ENCODE assay signal across 20 cellular contexts in the genomic region with DNA sequence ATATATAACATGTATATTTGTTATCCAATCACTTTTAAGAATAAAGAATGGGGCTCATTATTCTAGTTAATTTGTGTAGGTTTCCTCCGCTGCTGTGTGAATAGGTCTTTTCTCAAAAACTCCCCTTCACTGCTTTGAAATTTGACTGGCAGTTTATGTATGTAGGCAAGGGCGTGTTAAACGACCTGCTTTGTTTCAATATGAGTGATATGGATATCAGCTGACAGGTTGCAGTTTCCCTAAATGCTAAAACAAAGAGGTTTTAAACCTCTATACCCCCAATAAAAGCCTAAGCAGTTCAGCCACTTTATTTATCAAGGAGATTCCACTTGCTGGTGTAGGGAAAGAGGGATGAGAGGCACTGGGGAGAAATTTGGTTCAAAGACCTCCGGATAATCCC.
DNase-seq lines count a peak whose midpoint lies in the region; ATAC-seq, FAIRE-seq and TF ChIP-seq lines count a peak whose summit lies in the region.
"Had no signal": no experiment of that assay in that cellular context is flagged by ENCODE, and none has a peak within 500 bp of the region (broad histone marks: within the 10 kb centered on the region; RNA-seq: fewer than 3 reads in every experiment).

No MANE protein-coding gene starts in this region.

- CTCF ChIA-PET in GM10248 (lab: Yijun Ruan, JAX): no interaction called here

- 64 to 78% (median 67%) methylated on average over 4 of the region's 4 CpGs for WGBS in small intestine, 3 donors
- WGBS in smooth muscle cell (ENCODE audit: low lambda C conversion rate): 73% methylated on average over 4 of the region's 4 CpGs

- in situ Hi-C loops in gastrocnemius medialis (cut with MboI; ENCODE audit: low sequenced_read_pairs in 4 of 4): no loop called here

- H3K27ac ChIP-seq in small intestine (ENCODE audit: low read depth in 1 of 2, low read length in 1 of 2): no peak overlapping the region
- no peak overlapping the region for H3K27ac ChIP-seq in gastrocnemius medialis
- H3K27ac ChIP-seq in smooth muscle cell (ENCODE audit: low read depth): no peak overlapping the region
- H3K27ac ChIP-seq: hepatocyte, neutrophil, right atrium auricular region had no signal

- H3K4me3 ChIP-seq in small intestine (ENCODE audit: low read depth in 1 of 2, low read length in 2 of 2) (no peak overlapping the region), gastrocnemius medialis (no peak overlapping the region), smooth muscle cell (no peak overlapping the region)
- H3K4me3 ChIP-seq: hepatocyte, K562, mucosa of descending colon, right atrium auricular region had no signal

- H3K9ac ChIP-seq in smooth muscle cell (ENCODE audit: low read depth): no peak overlapping the region

- H3K4me1 Mint-ChIP-seq in stimulated activated effector memory CD8-positive, alpha-beta T cell treated with anti-CD3 and anti-CD28 coated beads, Interleukin-12 subunit alpha, Interleukin-12 subunit beta, amount 100 ng/mL, for 72 hours: no peaks in the 10 kb centered on the region

- H3K27ac Mint-ChIP-seq in stimulated activated effector memory CD8-positive, alpha-beta T cell treated with anti-CD3 and anti-CD28 coated beads, Interleukin-12 subunit alpha, Interleukin-12 subunit beta, amount 100 ng/mL, for 72 hours: no peak overlapping the region
- H3K27ac Mint-ChIP-seq: activated T-cell treated with anti-CD3 and anti-CD28 coated beads, Interleukin-2, amount 50 U/mL, for 72 hours had no signal

- ATAC-seq in GM18868 (IDR thresholded peaks at IDR 0.05; ENCODE audit: unreplicated experiment) (peak; percentile 92), GM21576 (IDR thresholded peaks at IDR 0.05; ENCODE audit: unreplicated experiment) (peak; percentile 89), HG03159 (IDR thresholded peaks at IDR 0.05; ENCODE audit: unreplicated experiment) (peak; percentile 84), gastrocnemius medialis (no peak)
- no peak for ATAC-seq in stimulated activated effector memory CD8-positive, alpha-beta T cell treated with anti-CD3 and anti-CD28 coated beads, Interleukin-12 subunit alpha, Interleukin-12 subunit beta, amount 100 ng/mL, for 72 hours
- ATAC-seq: activated T-cell treated with anti-CD3 and anti-CD28 coated beads, Interleukin-2, amount 50 U/mL, for 72 hours; K562; mucosa of descending colon had no signal

- no peaks in the 10 kb centered on the region for H3F3A ChIP-seq in smooth muscle cell (ENCODE audit: low read depth)

- no peaks in the 10 kb centered on the region for H3K27me3 ChIP-seq in small intestine (ENCODE audit: control insufficient read depth in 2 of 2, insufficient read depth in 2 of 2, low read length in 2 of 2)
- H3K27me3 ChIP-seq in gastrocnemius medialis: no peaks in the 10 kb centered on the region
- H3K27me3 ChIP-seq in smooth muscle cell (ENCODE audit: low read depth): no peaks in the 10 kb centered on the region
- H3K27me3 ChIP-seq: hepatocyte, neutrophil, right atrium auricular region had no signal

- POLR2A ChIA-PET in GM10248 (lab: Yijun Ruan, JAX): no interaction called here

- H3K36me3 ChIP-seq in small intestine (ENCODE audit: control insufficient read depth in 2 of 2, insufficient read depth in 2 of 2, low read length in 2 of 2) (no peaks in the 10 kb centered on the region), gastrocnemius medialis (no peaks in the 10 kb centered on the region), smooth muscle cell (ENCODE audit: low read depth) (no peaks in the 10 kb centered on the region)
- H3K36me3 ChIP-seq: neutrophil, right atrium auricular region had no signal

- no peak for TF ChIP-seq POLR2A in gastrocnemius medialis (IDR thresholded peaks at IDR 0.05)

- no peaks in the 10 kb centered on the region for H3K36me3 Mint-ChIP-seq in stimulated activated effector memory CD8-positive, alpha-beta T cell treated with anti-CD3 and anti-CD28 coated beads, Interleukin-12 subunit alpha, Interleukin-12 subunit beta, amount 100 ng/mL, for 72 hours

- DNase-seq in GM10248 (ENCODE audit: extremely low spot score) (peak; percentile 31), small intestine (no peak), gastrocnemius medialis (no peak), smooth muscle cell (lab: John Stamatoyannopoulos, UW; ENCODE audit: unreplicated experiment) (no peak)
- no peak for DNase-seq in stimulated activated effector memory CD8-positive, alpha-beta T cell treated with anti-CD3 and anti-CD28 coated beads, Interleukin-12 subunit alpha, Interleukin-12 subunit beta, amount 100 ng/mL, for 72 hours (ENCODE audit: low spot score in 2 of 2)
- DNase-seq: activated CD4-positive, alpha-beta T cell treated with anti-CD3 and anti-CD28 coated beads, Interleukin-2, amount 50 U/mL, for 4 hours; activated T-cell treated with anti-CD3 and anti-CD28 coated beads, Interleukin-2, amount 50 U/mL, for 72 hours; C1 segment of cervical spinal cord; mucosa of descending colon; NCI-H1048; NCI-H82; SW 1271 had no signal

- intact Hi-C loops in gastrocnemius medialis (cut with DNase I; ENCODE audit: low total_unique reads): no loop called here

- no peak overlapping the region for H2AFZ ChIP-seq in smooth muscle cell (ENCODE audit: low read depth)
- H2AFZ ChIP-seq: hepatocyte had no signal

- H3K9me3 ChIP-seq in small intestine (ENCODE audit: control insufficient read depth, low read depth) (no peaks in the 10 kb centered on the region), gastrocnemius medialis (no peaks in the 10 kb centered on the region), smooth muscle cell (replicated peaks; ENCODE audit: low read depth) (no peaks in the 10 kb centered on the region)
- H3K9me3 ChIP-seq: neutrophil had no signal

- H3K79me2 ChIP-seq in smooth muscle cell (ENCODE audit: low read depth): no peaks in the 10 kb centered on the region
- H3K79me2 ChIP-seq: hepatocyte had no signal

- no peak overlapping the region for H3K4me3 Mint-ChIP-seq in stimulated activated effector memory CD8-positive, alpha-beta T cell treated with anti-CD3 and anti-CD28 coated beads, Interleukin-12 subunit alpha, Interleukin-12 subunit beta, amount 100 ng/mL, for 72 hours
- H3K4me3 Mint-ChIP-seq: activated T-cell treated with anti-CD3 and anti-CD28 coated beads, Interleukin-2, amount 50 U/mL, for 72 hours had no signal

- H4K20me1 ChIP-seq in smooth muscle cell (ENCODE audit: low read depth): no peaks in the 10 kb centered on the region

- no peak for FAIRE-seq in small intestine (lab: Jason Lieb, UNC)
- FAIRE-seq: A204.1, K562 had no signal

- TF ChIP-seq CTCF in GM10248 (IDR thresholded peaks at IDR 0.05; ENCODE audit: control extremely low read depth, extremely low read depth, low read depth, missing control alignments): no peak
- no peak for TF ChIP-seq CTCF in gastrocnemius medialis (IDR thresholded peaks at IDR 0.05 in 4 of 5, conservative IDR thresholded peaks at IDR 0.05 in 1 of 5)
- no peak for TF ChIP-seq CTCF in smooth muscle cell (IDR thresholded peaks at IDR 0.05; ENCODE audit: borderline replicate concordance, insufficient read depth, poor library complexity, severe bottlenecking)

- no peaks in the 10 kb centered on the region for H3K4me1 ChIP-seq in small intestine (ENCODE audit: control insufficient read depth in 2 of 2, insufficient read depth in 1 of 2, low read depth in 1 of 2, low read length in 1 of 2)
- H3K4me1 ChIP-seq in gastrocnemius medialis: no peaks in the 10 kb centered on the region
- H3K4me1 ChIP-seq in smooth muscle cell (ENCODE audit: low read depth): peaks cover 8% of the 10 kb centered on the region
- H3K4me1 ChIP-seq: right atrium auricular region had no signal

- H3K4me2 ChIP-seq in smooth muscle cell: no peak overlapping the region
- H3K4me2 ChIP-seq: hepatocyte had no signal

- H3K9me3 Mint-ChIP-seq in stimulated activated effector memory CD8-positive, alpha-beta T cell treated with anti-CD3 and anti-CD28 coated beads, Interleukin-12 subunit alpha, Interleukin-12 subunit beta, amount 100 ng/mL, for 72 hours: peaks cover 17% of the 10 kb centered on the region

Comparison
In these comparisons a context has a peak if more than half of its experiments do, and no peak if none do; other contexts are left out.
1. ATAC-seq: peak in GM18868 (single experiment), GM21576 (single experiment) and HG03159 (single experiment); none in stimulated activated effector memory CD8-positive, alpha-beta T cell treated with anti-CD3 and anti-CD28 coated beads, Interleukin-12 subunit alpha, Interleukin-12 subunit beta, amount 100 ng/mL, for 72 hours (single experiment) and gastrocnemius medialis (0 of 2).